11 cellular contexts compared by ENCODE assay signal in genomic region chr3:158863247-158863646, GRCh38.
"Had no signal": no experiment of that assay in that cellular context is flagged by ENCODE, and none has a peak within 500 bp of the region (broad histone marks: within the 10 kb centered on the region; RNA-seq: fewer than 3 reads in every experiment).

No MANE protein-coding gene starts in this region.

- H3K36me3 Mint-ChIP-seq: activated naive CD8-positive, alpha-beta T cell treated with anti-CD3 and anti-CD28 coated beads for 36 hours had no signal

- H3K9me3 Mint-ChIP-seq: activated naive CD8-positive, alpha-beta T cell treated with anti-CD3 and anti-CD28 coated beads for 36 hours had no signal

- ATAC-seq: body of pancreas, pancreas, upper lobe of right lung had no signal

- H3K27me3 Mint-ChIP-seq: activated naive CD8-positive, alpha-beta T cell treated with anti-CD3 and anti-CD28 coated beads for 36 hours had no signal

- H3K4me3 Mint-ChIP-seq: activated naive CD8-positive, alpha-beta T cell treated with anti-CD3 and anti-CD28 coated beads for 36 hours; naive B cell had no signal

- H3K4me1 Mint-ChIP-seq: naive B cell had no signal

- H3K27ac Mint-ChIP-seq: activated naive CD8-positive, alpha-beta T cell treated with anti-CD3 and anti-CD28 coated beads for 36 hours; naive B cell had no signal

- DNase-seq: activated CD4-positive, alpha-beta T cell treated with anti-CD3 and anti-CD28 coated beads, Interleukin-2, amount 50 U/mL, for 1 hour; activated CD8-positive, alpha-beta memory T cell treated with anti-CD3 and anti-CD28 coated beads for 24 hours; activated naive CD8-positive, alpha-beta T cell treated with anti-CD3 and anti-CD28 coated beads for 36 hours; amygdala; body of pancreas; naive B cell; pancreas; stimulated activated CD4-positive, alpha-beta T cell treated with anti-CD3 and anti-CD28 coated beads, Interleukin-1b, Interleukin-23, amount 100 ng/mL, for 48 hours; stomach; testis; upper lobe of right lung had no signal

- H3K4me3 ChIP-seq: body of pancreas, pancreas, stomach, testis, upper lobe of right lung had no signal
